In genomic region chr3:181683563-181683962, GRCh38 we compare ENCODE assay signal across 15 cellular contexts. TPM values are rescaled to one million over a fixed set of nuclear protein-coding genes. Genes with fewer than 3 reads are reported as not detected.
DNase-seq lines count a peak whose midpoint lies in the region; ATAC-seq, FAIRE-seq and TF ChIP-seq lines count a peak whose summit lies in the region.
"Had no signal": no experiment of that assay in that cellular context is flagged by ENCODE, and none has a peak within 500 bp of the region (broad histone marks: within the 10 kb centered on the region; RNA-seq: fewer than 3 reads in every experiment).

No MANE protein-coding gene starts in this region.

- peaks cover 12 to 25% of the 10 kb centered on the region in 2 donors for H3K27me3 Mint-ChIP-seq in stimulated activated naive B cell treated with anti-CD40 and anti-IgM and Interleukin-4, amounts not matched to agents 10 μg/mL and 1 μg/mL and 100 μg/mL, for 72 hours
- peaks cover 0 to 4% of the 10 kb centered on the region in 2 donors for H3K27me3 Mint-ChIP-seq in natural killer cell (ENCODE audit: low read depth in 2 of 2)

- no peak overlapping the region for H3K4me3 Mint-ChIP-seq in stimulated activated naive B cell treated with anti-CD40 and anti-IgM and Interleukin-4, amounts not matched to agents 10 μg/mL and 1 μg/mL and 100 μg/mL, for 72 hours
- no peak overlapping the region for H3K4me3 Mint-ChIP-seq in natural killer cell

- H3K27ac ChIP-seq in dorsolateral prefrontal cortex = peak overlapping the region in 4 of 59 donors; percentile 3 to 41 (median 27)
- H3K27ac ChIP-seq: C4-2B had no signal

- H3K36me3 Mint-ChIP-seq in stimulated activated naive B cell treated with anti-CD40 and anti-IgM and Interleukin-4, amounts not matched to agents 10 μg/mL and 1 μg/mL and 100 μg/mL, for 72 hours = no peaks in the 10 kb centered on the region
- no peaks in the 10 kb centered on the region for H3K36me3 Mint-ChIP-seq in natural killer cell

- H3K9me3 Mint-ChIP-seq in stimulated activated naive B cell treated with anti-CD40 and anti-IgM and Interleukin-4, amounts not matched to agents 10 μg/mL and 1 μg/mL and 100 μg/mL, for 72 hours = peaks cover 0 to 5% of the 10 kb centered on the region in 2 donors
- peaks cover 2 to 5% of the 10 kb centered on the region in 2 donors for H3K9me3 Mint-ChIP-seq in natural killer cell

- H3K4me3 ChIP-seq in dorsolateral prefrontal cortex = no peak overlapping the region

- H3K4me1 Mint-ChIP-seq in stimulated activated naive B cell treated with anti-CD40 and anti-IgM and Interleukin-4, amounts not matched to agents 10 μg/mL and 1 μg/mL and 100 μg/mL, for 72 hours = no peaks in the 10 kb centered on the region
- no peaks in the 10 kb centered on the region for H3K4me1 Mint-ChIP-seq in natural killer cell

- DNase-seq in GM18507 (ENCODE audit: extremely low spot score, insufficient read length, low read depth) (no peak), NCI-H2081 (lab: John Stamatoyannopoulos, UW) (peak; percentile 42 to 77), dorsolateral prefrontal cortex (no peak), natural killer cell (no peak)
- no peak for DNase-seq in stimulated activated naive B cell treated with anti-CD40 and anti-IgM and Interleukin-4, amounts not matched to agents 10 μg/mL and 1 μg/mL and 100 μg/mL, for 72 hours
- DNase-seq: COR-L47, DMS153, Karpas-422, NCI-H1105 treated with DMSO at 0.1 percent for 48 hours, NCI-H187 treated with DMSO at 0.1 percent for 48 hours, PC-3 had no signal

- TF ChIP-seq CTCF in dorsolateral prefrontal cortex (IDR thresholded peaks at IDR 0.05 in 54 of 56, conservative IDR thresholded peaks at IDR 0.05 in 2 of 56; ENCODE audit: low read depth in 1 of 56, partially characterized antibody in 56 of 56) = no peak
- no peak for TF ChIP-seq CTCF in natural killer cell (IDR thresholded peaks at IDR 0.05)

- ATAC-seq in GM19467 (IDR thresholded peaks at IDR 0.05; ENCODE audit: unreplicated experiment) (peak; percentile 76), HG02973 (IDR thresholded peaks at IDR 0.05; ENCODE audit: unreplicated experiment) (peak; percentile 59), HG02798 (IDR thresholded peaks at IDR 0.05; ENCODE audit: poor library complexity, unreplicated experiment) (no peak), natural killer cell (no peak)
- no peak for ATAC-seq in stimulated activated naive B cell treated with anti-CD40 and anti-IgM and Interleukin-4, amounts not matched to agents 10 μg/mL and 1 μg/mL and 100 μg/mL, for 72 hours (replicated peaks)
- ATAC-seq: PC-3 had no signal

- no peaks in the 10 kb centered on the region for H3K27me3 ChIP-seq in dorsolateral prefrontal cortex

- intact Hi-C loops in dorsolateral prefrontal cortex (cut with DNase I) (no loop called here), natural killer cell (cut with micrococcal nuclease) (no loop called here)

- FAIRE-seq in GM18507 (lab: Jason Lieb, UNC) = peak; percentile 31

- H3K27ac Mint-ChIP-seq in stimulated activated naive B cell treated with anti-CD40 and anti-IgM and Interleukin-4, amounts not matched to agents 10 μg/mL and 1 μg/mL and 100 μg/mL, for 72 hours = no peak overlapping the region
- H3K27ac Mint-ChIP-seq in natural killer cell = no peak overlapping the region

RNA-seq across cellular contexts. Expression of gene SOX2, which starts 28.2 kb away (rescaled TPM):
- 100 to 1,000 TPM in 10 of 120 experiments, 10 to 100 TPM in 110; 34.2 to 159 (median 72.8) TPM for total RNA-seq in dorsolateral prefrontal cortex
- not detected for total RNA-seq in natural killer cell
- total RNA-seq: PC-3 had no signal

Comparison
In these comparisons a context has a peak if more than half of its experiments do, and no peak if none do; other contexts are left out.
1. DNase-seq: peak in NCI-H2081 (2 of 2); none in GM18507 (single experiment), stimulated activated naive B cell treated with anti-CD40 and anti-IgM and Interleukin-4, amounts not matched to agents 10 μg/mL and 1 μg/mL and 100 μg/mL, for 72 hours (single experiment), dorsolateral prefrontal cortex (0 of 10) and natural killer cell (single experiment).
2. ATAC-seq: peak in GM19467 (single experiment) and HG02973 (single experiment); none in stimulated activated naive B cell treated with anti-CD40 and anti-IgM and Interleukin-4, amounts not matched to agents 10 μg/mL and 1 μg/mL and 100 μg/mL, for 72 hours (0 of 2), HG02798 (single experiment) and natural killer cell (0 of 3).
3. RNA of gene SOX2, which starts 28.2 kb away (total RNA-seq): 34.2 to 159 TPM in dorsolateral prefrontal cortex; not detected in natural killer cell; every median in the first group is over 10 times any median in the second.